Comparison of ENCODE assay signal across 3 cellular contexts in the genomic region with DNA sequence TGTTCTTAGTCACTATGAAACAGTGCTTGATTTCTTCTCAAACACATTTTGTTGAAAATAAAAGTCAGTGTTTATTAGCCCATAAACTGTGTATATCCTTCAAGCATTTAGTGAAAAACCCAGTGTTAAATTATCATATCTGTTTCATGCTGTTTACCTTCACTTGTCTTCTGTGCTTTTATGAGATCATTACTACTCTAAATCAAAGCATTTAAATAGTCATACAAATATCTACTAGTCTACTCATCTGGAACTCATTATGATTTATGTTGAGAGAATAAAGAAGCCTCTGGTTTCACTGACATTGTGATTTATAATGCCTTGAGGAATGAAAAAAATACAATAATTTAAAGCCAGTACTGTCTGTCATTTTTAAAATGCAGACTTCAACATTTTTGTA.
A peak's percentile ranks its signal among the peaks of the same experiment; 100 is the strongest.
TF ChIP-seq lines count a peak whose summit lies in the region.

No MANE protein-coding gene starts in this region.

TF ChIP-seq in SK-N-SH treated with all-trans-retinoic acid at 6 μM for 48 hours, 23 proteins besides CTCF, POLR2A, EP300 and RAD21:
- TF ChIP-seq, protein P1, sequence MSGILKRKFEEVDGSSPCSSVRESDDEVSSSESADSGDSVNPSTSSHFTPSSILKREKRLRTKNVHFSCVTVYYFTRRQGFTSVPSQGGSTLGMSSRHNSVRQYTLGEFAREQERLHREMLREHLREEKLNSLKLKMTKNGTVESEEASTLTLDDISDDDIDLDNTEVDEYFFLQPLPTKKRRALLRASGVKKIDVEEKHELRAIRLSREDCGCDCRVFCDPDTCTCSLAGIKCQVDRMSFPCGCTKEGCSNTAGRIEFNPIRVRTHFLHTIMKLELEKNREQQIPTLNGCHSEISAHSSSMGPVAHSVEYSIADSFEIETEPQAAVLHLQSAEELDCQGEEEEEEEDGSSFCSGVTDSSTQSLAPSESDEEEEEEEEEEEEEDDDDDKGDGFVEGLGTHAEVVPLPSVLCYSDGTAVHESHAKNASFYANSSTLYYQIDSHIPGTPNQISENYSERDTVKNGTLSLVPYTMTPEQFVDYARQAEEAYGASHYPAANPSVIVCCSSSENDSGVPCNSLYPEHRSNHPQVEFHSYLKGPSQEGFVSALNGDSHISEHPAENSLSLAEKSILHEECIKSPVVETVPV (CRISPR knock-in tag; IDR thresholded peaks at IDR 0.05) = no peak
- TF ChIP-seq GLIS3 (CRISPR knock-in tag; IDR thresholded peaks at IDR 0.05) (no peak), TCF4 (CRISPR knock-in tag; IDR thresholded peaks at IDR 0.05; ENCODE audit: borderline replicate concordance) (0 out of 2 replicates have a peak, but pooled peaks have one; percentile 24), ISL1 (CRISPR knock-in tag; IDR thresholded peaks at IDR 0.05) (peak; percentile 84)

TF ChIP-seq in SK-N-SH, 30 proteins besides CTCF, POLR2A, EP300 and RAD21 (continued from another document):
- no peak for TF ChIP-seq MEF2A (IDR thresholded peaks at IDR 0.05; ENCODE audit: borderline replicate concordance, low read depth)
- TF ChIP-seq RXRA (IDR thresholded peaks at IDR 0.05; ENCODE audit: borderline replicate concordance, low read depth) = no peak
- TF ChIP-seq NFIC (IDR thresholded peaks at IDR 0.05; ENCODE audit: borderline replicate concordance) = no peak

TF ChIP-seq in GM23338, 12 proteins besides CTCF, POLR2A, EP300 and RAD21 (continued from another document):
- TF ChIP-seq, protein P2, sequence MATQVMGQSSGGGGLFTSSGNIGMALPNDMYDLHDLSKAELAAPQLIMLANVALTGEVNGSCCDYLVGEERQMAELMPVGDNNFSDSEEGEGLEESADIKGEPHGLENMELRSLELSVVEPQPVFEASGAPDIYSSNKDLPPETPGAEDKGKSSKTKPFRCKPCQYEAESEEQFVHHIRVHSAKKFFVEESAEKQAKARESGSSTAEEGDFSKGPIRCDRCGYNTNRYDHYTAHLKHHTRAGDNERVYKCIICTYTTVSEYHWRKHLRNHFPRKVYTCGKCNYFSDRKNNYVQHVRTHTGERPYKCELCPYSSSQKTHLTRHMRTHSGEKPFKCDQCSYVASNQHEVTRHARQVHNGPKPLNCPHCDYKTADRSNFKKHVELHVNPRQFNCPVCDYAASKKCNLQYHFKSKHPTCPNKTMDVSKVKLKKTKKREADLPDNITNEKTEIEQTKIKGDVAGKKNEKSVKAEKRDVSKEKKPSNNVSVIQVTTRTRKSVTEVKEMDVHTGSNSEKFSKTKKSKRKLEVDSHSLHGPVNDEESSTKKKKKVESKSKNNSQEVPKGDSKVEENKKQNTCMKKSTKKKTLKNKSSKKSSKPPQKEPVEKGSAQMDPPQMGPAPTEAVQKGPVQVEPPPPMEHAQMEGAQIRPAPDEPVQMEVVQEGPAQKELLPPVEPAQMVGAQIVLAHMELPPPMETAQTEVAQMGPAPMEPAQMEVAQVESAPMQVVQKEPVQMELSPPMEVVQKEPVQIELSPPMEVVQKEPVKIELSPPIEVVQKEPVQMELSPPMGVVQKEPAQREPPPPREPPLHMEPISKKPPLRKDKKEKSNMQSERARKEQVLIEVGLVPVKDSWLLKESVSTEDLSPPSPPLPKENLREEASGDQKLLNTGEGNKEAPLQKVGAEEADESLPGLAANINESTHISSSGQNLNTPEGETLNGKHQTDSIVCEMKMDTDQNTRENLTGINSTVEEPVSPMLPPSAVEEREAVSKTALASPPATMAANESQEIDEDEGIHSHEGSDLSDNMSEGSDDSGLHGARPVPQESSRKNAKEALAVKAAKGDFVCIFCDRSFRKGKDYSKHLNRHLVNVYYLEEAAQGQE (IDR thresholded peaks at IDR 0.05; ENCODE audit: unreplicated experiment) = no peak
- TF ChIP-seq JUNB (IDR thresholded peaks at IDR 0.05; ENCODE audit: unreplicated experiment) (no peak), EZH2phosphoT487 (IDR thresholded peaks at IDR 0.05; ENCODE audit: unreplicated experiment) (no peak), NANOG (IDR thresholded peaks at IDR 0.05; ENCODE audit: borderline replicate concordance) (no peak), EZH2 (IDR thresholded peaks at IDR 0.05; ENCODE audit: low read depth, unreplicated experiment) (no peak), ZNF114 (CRISPR knock-in tag; IDR thresholded peaks at IDR 0.05) (no peak), ZNF331 (CRISPR knock-in tag; IDR thresholded peaks at IDR 0.05; ENCODE audit: low read depth) (no peak)
- TF ChIP-seq, protein P3, sequence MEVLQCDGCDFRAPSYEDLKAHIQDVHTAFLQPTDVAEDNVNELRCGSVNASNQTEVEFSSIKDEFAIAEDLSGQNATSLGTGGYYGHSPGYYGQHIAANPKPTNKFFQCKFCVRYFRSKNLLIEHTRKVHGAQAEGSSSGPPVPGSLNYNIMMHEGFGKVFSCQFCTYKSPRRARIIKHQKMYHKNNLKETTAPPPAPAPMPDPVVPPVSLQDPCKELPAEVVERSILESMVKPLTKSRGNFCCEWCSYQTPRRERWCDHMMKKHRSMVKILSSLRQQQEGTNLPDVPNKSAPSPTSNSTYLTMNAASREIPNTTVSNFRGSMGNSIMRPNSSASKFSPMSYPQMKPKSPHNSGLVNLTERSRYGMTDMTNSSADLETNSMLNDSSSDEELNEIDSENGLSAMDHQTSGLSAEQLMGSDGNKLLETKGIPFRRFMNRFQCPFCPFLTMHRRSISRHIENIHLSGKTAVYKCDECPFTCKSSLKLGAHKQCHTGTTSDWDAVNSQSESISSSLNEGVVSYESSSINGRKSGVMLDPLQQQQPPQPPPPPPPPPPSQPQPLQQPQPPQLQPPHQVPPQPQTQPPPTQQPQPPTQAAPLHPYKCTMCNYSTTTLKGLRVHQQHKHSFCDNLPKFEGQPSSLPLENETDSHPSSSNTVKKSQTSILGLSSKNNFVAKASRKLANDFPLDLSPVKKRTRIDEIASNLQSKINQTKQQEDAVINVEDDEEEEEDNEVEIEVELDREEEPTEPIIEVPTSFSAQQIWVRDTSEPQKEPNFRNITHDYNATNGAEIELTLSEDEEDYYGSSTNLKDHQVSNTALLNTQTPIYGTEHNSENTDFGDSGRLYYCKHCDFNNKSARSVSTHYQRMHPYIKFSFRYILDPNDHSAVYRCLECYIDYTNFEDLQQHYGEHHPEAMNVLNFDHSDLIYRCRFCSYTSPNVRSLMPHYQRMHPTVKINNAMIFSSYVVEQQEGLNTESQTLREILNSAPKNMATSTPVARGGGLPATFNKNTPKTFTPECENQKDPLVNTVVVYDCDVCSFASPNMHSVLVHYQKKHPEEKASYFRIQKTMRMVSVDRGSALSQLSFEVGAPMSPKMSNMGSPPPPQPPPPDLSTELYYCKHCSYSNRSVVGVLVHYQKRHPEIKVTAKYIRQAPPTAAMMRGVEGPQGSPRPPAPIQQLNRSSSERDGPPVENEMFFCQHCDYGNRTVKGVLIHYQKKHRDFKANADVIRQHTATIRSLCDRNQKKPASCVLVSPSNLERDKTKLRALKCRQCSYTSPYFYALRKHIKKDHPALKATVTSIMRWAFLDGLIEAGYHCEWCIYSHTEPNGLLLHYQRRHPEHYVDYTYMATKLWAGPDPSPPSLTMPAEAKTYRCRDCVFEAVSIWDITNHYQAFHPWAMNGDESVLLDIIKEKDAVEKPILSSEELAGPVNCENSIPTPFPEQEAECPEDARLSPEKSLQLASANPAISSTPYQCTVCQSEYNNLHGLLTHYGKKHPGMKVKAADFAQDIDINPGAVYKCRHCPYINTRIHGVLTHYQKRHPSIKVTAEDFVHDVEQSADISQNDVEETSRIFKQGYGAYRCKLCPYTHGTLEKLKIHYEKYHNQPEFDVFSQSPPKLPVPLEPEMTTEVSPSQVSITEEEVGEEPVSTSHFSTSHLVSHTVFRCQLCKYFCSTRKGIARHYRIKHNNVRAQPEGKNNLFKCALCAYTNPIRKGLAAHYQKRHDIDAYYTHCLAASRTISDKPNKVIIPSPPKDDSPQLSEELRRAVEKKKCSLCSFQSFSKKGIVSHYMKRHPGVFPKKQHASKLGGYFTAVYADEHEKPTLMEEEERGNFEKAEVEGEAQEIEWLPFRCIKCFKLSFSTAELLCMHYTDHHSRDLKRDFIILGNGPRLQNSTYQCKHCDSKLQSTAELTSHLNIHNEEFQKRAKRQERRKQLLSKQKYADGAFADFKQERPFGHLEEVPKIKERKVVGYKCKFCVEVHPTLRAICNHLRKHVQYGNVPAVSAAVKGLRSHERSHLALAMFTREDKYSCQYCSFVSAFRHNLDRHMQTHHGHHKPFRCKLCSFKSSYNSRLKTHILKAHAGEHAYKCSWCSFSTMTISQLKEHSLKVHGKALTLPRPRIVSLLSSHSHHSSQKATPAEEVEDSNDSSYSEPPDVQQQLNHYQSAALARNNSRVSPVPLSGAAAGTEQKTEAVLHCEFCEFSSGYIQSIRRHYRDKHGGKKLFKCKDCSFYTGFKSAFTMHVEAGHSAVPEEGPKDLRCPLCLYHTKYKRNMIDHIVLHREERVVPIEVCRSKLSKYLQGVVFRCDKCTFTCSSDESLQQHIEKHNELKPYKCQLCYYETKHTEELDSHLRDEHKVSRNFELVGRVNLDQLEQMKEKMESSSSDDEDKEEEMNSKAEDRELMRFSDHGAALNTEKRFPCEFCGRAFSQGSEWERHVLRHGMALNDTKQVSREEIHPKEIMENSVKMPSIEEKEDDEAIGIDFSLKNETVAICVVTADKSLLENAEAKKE (CRISPR knock-in tag; IDR thresholded peaks at IDR 0.05) = no peak
